ENCODE assay signal across 1 cellular context in the genomic region with DNA sequence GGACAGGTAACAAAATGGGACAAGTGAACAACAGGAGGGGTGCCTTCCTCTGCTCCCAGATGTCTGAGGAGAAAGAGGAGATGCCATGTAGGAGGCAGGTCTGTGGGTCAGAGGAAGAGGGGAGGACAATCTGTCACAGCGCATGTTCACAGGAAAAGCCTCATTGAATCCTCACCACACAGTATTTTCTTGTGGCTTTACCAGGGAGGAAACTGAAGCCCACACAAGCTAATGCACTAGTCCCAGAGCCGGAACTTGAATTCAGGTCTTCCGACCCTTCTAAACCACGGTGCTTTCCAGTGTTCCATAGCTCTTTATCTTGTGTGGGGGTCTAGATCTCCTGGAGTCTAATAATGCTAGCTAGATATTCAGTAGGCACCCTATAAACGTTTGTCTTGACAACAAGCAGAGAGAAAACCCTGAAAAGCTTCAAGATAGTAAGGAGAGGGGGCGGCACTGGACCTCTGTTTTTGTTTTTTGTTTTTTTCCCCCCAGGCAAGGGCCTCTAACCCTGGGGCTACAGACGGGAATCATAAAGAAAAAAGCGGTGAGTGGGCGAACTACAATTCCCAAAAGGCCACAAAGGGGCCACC.
TF ChIP-seq lines count a peak whose summit lies in the region.

No MANE protein-coding gene starts in this region.

TF ChIP-seq in K562, 482 proteins besides CTCF, POLR2A, EP300 and RAD21:
- TF ChIP-seq, protein P1, sequence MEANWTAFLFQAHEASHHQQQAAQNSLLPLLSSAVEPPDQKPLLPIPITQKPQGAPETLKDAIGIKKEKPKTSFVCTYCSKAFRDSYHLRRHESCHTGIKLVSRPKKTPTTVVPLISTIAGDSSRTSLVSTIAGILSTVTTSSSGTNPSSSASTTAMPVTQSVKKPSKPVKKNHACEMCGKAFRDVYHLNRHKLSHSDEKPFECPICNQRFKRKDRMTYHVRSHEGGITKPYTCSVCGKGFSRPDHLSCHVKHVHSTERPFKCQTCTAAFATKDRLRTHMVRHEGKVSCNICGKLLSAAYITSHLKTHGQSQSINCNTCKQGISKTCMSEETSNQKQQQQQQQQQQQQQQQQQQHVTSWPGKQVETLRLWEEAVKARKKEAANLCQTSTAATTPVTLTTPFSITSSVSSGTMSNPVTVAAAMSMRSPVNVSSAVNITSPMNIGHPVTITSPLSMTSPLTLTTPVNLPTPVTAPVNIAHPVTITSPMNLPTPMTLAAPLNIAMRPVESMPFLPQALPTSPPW (CRISPR knock-in tag; IDR thresholded peaks at IDR 0.05): peak; percentile 30
- TF ChIP-seq LARP7 (IDR thresholded peaks at IDR 0.05) (no peak), ZKSCAN8 (CRISPR knock-in tag; IDR thresholded peaks at IDR 0.05) (peak; percentile 95), ZNF785 (CRISPR knock-in tag; IDR thresholded peaks at IDR 0.05) (no peak), ZNF384 (IDR thresholded peaks at IDR 0.05; ENCODE audit: low read depth, low read length) (peak; percentile 44; the same call in 1 of the 2 replicates), POLR3A (IDR thresholded peaks at IDR 0.05; ENCODE audit: borderline replicate concordance, extremely low read depth, insufficient read depth, insufficient read length) (no peak), TEAD4 (IDR thresholded peaks at IDR 0.05; ENCODE audit: low read length) (0 out of 2 replicates have a peak, but pooled peaks have one; percentile 8), TEAD4 (CRISPR knock-in tag; IDR thresholded peaks at IDR 0.05; ENCODE audit: borderline replicate concordance) (no peak), ZNF780A (CRISPR knock-in tag; IDR thresholded peaks at IDR 0.05) (no peak), SUPT5H (IDR thresholded peaks at IDR 0.05) (no peak), FOSL1 (tag; conservative IDR thresholded peaks at IDR 0.05) (0 out of 2 replicates have a peak, but pooled peaks have one; percentile 9), SIX5 (IDR thresholded peaks at IDR 0.05; ENCODE audit: borderline replicate concordance in 1 of 2, insufficient read depth in 1 of 2, low read depth in 1 of 2, low read length in 2 of 2) (peak; percentile 62 to 73; a peak in 2 of 4 replicates)
- TF ChIP-seq, protein P2, sequence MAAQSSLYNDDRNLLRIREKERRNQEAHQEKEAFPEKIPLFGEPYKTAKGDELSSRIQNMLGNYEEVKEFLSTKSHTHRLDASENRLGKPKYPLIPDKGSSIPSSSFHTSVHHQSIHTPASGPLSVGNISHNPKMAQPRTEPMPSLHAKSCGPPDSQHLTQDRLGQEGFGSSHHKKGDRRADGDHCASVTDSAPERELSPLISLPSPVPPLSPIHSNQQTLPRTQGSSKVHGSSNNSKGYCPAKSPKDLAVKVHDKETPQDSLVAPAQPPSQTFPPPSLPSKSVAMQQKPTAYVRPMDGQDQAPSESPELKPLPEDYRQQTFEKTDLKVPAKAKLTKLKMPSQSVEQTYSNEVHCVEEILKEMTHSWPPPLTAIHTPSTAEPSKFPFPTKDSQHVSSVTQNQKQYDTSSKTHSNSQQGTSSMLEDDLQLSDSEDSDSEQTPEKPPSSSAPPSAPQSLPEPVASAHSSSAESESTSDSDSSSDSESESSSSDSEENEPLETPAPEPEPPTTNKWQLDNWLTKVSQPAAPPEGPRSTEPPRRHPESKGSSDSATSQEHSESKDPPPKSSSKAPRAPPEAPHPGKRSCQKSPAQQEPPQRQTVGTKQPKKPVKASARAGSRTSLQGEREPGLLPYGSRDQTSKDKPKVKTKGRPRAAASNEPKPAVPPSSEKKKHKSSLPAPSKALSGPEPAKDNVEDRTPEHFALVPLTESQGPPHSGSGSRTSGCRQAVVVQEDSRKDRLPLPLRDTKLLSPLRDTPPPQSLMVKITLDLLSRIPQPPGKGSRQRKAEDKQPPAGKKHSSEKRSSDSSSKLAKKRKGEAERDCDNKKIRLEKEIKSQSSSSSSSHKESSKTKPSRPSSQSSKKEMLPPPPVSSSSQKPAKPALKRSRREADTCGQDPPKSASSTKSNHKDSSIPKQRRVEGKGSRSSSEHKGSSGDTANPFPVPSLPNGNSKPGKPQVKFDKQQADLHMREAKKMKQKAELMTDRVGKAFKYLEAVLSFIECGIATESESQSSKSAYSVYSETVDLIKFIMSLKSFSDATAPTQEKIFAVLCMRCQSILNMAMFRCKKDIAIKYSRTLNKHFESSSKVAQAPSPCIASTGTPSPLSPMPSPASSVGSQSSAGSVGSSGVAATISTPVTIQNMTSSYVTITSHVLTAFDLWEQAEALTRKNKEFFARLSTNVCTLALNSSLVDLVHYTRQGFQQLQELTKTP (IDR thresholded peaks at IDR 0.05; ENCODE audit: low read depth in 1 of 2, partially characterized antibody in 2 of 2): peak in 1 of 2 experiments; percentile 41
- TF ChIP-seq, protein P3, sequence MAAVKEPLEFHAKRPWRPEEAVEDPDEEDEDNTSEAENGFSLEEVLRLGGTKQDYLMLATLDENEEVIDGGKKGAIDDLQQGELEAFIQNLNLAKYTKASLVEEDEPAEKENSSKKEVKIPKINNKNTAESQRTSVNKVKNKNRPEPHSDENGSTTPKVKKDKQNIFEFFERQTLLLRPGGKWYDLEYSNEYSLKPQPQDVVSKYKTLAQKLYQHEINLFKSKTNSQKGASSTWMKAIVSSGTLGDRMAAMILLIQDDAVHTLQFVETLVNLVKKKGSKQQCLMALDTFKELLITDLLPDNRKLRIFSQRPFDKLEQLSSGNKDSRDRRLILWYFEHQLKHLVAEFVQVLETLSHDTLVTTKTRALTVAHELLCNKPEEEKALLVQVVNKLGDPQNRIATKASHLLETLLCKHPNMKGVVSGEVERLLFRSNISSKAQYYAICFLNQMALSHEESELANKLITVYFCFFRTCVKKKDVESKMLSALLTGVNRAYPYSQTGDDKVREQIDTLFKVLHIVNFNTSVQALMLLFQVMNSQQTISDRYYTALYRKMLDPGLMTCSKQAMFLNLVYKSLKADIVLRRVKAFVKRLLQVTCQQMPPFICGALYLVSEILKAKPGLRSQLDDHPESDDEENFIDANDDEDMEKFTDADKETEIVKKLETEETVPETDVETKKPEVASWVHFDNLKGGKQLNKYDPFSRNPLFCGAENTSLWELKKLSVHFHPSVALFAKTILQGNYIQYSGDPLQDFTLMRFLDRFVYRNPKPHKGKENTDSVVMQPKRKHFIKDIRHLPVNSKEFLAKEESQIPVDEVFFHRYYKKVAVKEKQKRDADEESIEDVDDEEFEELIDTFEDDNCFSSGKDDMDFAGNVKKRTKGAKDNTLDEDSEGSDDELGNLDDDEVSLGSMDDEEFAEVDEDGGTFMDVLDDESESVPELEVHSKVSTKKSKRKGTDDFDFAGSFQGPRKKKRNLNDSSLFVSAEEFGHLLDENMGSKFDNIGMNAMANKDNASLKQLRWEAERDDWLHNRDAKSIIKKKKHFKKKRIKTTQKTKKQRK (IDR thresholded peaks at IDR 0.05; ENCODE audit: borderline replicate concordance, low read depth, low read length): no peak
- TF ChIP-seq, protein P4, sequence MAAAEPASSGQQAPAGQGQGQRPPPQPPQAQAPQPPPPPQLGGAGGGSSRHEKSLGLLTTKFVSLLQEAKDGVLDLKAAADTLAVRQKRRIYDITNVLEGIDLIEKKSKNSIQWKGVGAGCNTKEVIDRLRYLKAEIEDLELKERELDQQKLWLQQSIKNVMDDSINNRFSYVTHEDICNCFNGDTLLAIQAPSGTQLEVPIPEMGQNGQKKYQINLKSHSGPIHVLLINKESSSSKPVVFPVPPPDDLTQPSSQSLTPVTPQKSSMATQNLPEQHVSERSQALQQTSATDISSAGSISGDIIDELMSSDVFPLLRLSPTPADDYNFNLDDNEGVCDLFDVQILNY (CRISPR knock-in tag; IDR thresholded peaks at IDR 0.05): no peak
